8 cellular contexts compared by ENCODE assay signal in genomic region chr17:44123356-44124117, GRCh38. TPM values are rescaled to one million over a fixed set of nuclear protein-coding genes. Genes with fewer than 3 reads are reported as not detected.
DNase-seq lines count a peak whose midpoint lies in the region; ATAC-seq and TF ChIP-seq lines count a peak whose summit lies in the region.

TSS of gene HDAC5 (minus strand) at chr17:44123641. CDS start at chr17:44117515, 6,126 bp downstream.

- peaks cover 47% of the 10 kb centered on the region for H3K4me1 Mint-ChIP-seq in CD4-positive, alpha-beta T cell (ENCODE audit: low read depth)

- peak within 1 kb of the TSS; percentile 83 for H3K27ac ChIP-seq in CD4-positive, alpha-beta T cell (ENCODE audit: low read depth, low read length)
- peak within 1 kb of the TSS; percentile 91 to 93 (median 92) for H3K27ac ChIP-seq in right lobe of liver

- H3K27me3 Mint-ChIP-seq in CD4-positive, alpha-beta T cell = no peaks in the 10 kb centered on the region

- H3K9me3 Mint-ChIP-seq in CD4-positive, alpha-beta T cell = no peaks in the 10 kb centered on the region

- peak within 1 kb of the TSS; percentile 99 for H3K4me3 Mint-ChIP-seq in CD4-positive, alpha-beta T cell

- ATAC-seq in CD4-positive, alpha-beta T cell (ENCODE audit: poor library complexity) = peak; percentile 94
- peak; percentile 80 for ATAC-seq in GM19438 (IDR thresholded peaks at IDR 0.05; ENCODE audit: low read depth, unreplicated experiment)
- peak; percentile 77 for ATAC-seq in HG03571 (IDR thresholded peaks at IDR 0.05; ENCODE audit: unreplicated experiment)
- peak; percentile 98 for ATAC-seq in right lobe of liver

- H3K36me3 ChIP-seq in right lobe of liver = no peaks in the 10 kb centered on the region

- peak within 1 kb of the TSS; percentile 99 for H3K27ac Mint-ChIP-seq in CD4-positive, alpha-beta T cell

- H3K4me3 ChIP-seq in right lobe of liver = peak within 1 kb of the TSS; percentile 79 to 89 (median 82)

- CTCF ChIA-PET in CD4-positive, alpha-beta T cell (lab: Charles Lee) = interaction anchor here (0.6 to 2.3 kb wide), 15 partner anchors 14 to 222 kb away, joined by 3 to 12 read pairs (median 5); partner anchors contain the start of genes GRN and HROB

- WGBS in right lobe of liver (ENCODE audit: insufficient coverage, low coverage, low lambda C conversion rate, missing lambda C conversion rate) = no CpG with 5 or more reads among the region's 78 CpGs

- H3K36me3 Mint-ChIP-seq in CD4-positive, alpha-beta T cell (ENCODE audit: low read depth) = peaks cover 11% of the 10 kb centered on the region

- peak; percentile 93 to 97 (median 96) for DNase-seq in CD4-positive, alpha-beta T cell
- DNase-seq in NCI-H774 (lab: John Stamatoyannopoulos, UW) (peak; percentile 96), dermis blood vessel endothelial cell (peak; percentile 96), right lobe of liver (peak; percentile 96 to 98 (median 97))
- peak; percentile 97 to 98 for DNase-seq in activated CD4-positive, alpha-beta T cell treated with anti-CD3 and anti-CD28 coated beads, Interleukin-2, amount 50 U/mL, for 48 hours
- peak; percentile 97 for DNase-seq in stimulated activated CD4-positive, alpha-beta T cell treated with anti-CD3 and anti-CD28 coated beads, Interleukin-4, amount 100 ng/mL, for 24 hours

- TF ChIP-seq POLR2A in right lobe of liver (IDR thresholded peaks at IDR 0.05) = peak; percentile 32

- intact Hi-C loops in CD4-positive, alpha-beta T cell (cut with DNase I, micrococcal nuclease) = loop anchor here (1.0 to 10.0 kb wide), 6 partner anchors 18 to 1449 kb away; partner anchors contain the start of genes HROB (in 2 of the 2), TMUB2 (in 2 of the 2), LSM12 (in 1 of the 2) and PLEKHH3 (in 1 of the 2)
- intact Hi-C loops in right lobe of liver (cut with DNase I) = no loop called here

- peaks cover 0 to 7% (median 0%) of the 10 kb centered on the region in 4 donors for H3K4me1 ChIP-seq in right lobe of liver

- POLR2A ChIA-PET in CD4-positive, alpha-beta T cell (lab: Charles Lee) = interaction anchor here (0.6 to 2.5 kb wide), 30 partner anchors 10 to 1038 kb away, joined by 3 to 35 read pairs (median 4); partner anchors contain the start of genes ATXN7L3, DBF4B, EFTUD2 and GPATCH8

- no peaks in the 10 kb centered on the region for H3K27me3 ChIP-seq in CD4-positive, alpha-beta T cell (ENCODE audit: control insufficient read depth, insufficient read depth, low read length)
- no peaks in the 10 kb centered on the region for H3K27me3 ChIP-seq in right lobe of liver

- no peaks in the 10 kb centered on the region for H3K9me3 ChIP-seq in CD4-positive, alpha-beta T cell (ENCODE audit: control insufficient read depth, low read length)
- no peaks in the 10 kb centered on the region for H3K9me3 ChIP-seq in right lobe of liver

- peak; percentile 66 for TF ChIP-seq CTCF in CD4-positive, alpha-beta T cell (IDR thresholded peaks at IDR 0.05)
- peak; percentile 55 to 69 (median 64) for TF ChIP-seq CTCF in right lobe of liver (IDR thresholded peaks at IDR 0.05)

RNA-seq across cellular contexts. Expression of gene HDAC5, which starts in this region (rescaled TPM):
- 10 to 100 TPM; 92.0 to 92.5 TPM for total RNA-seq in CD4-positive, alpha-beta T cell
- total RNA-seq in dermis blood vessel endothelial cell (50.3 and 52.1 TPM in 2 replicates), right lobe of liver (10 to 100 TPM; 12.0 to 26.4 (median 15.5) TPM)

Comparison
In these comparisons a context has a peak if more than half of its experiments do, and no peak if none do; other contexts are left out.
1. Peak in every context shown above with its lines: DNase-seq, ATAC-seq, H3K4me3 ChIP-seq and H3K27ac ChIP-seq.
2. intact Hi-C loops: an anchor here in CD4-positive, alpha-beta T cell (1.0 to 10.0 kb wide); none called in right lobe of liver.